In the genomic region with DNA sequence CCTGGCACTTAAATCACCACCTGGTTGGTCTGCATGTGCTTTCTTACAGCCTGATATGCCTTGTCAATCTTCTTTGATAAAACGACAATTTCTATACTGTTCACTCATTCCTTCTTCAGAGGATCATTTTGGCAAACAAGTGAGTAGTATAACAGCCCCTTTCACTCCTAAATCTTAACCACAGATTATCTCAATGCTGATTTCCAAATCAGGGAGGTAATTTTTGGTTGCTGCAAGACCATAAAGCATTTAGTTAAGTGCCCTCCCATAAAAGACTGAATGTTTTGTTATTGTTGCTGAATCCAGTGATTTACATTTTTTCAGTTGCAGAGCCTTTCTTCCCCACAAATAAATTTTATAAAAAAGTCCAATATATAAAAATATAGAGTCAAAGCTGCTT, we compare ENCODE assay signal across 32 cellular contexts.
"Had no signal": no experiment of that assay in that cellular context is flagged by ENCODE, and none has a peak within 500 bp of the region (broad histone marks: within the 10 kb centered on the region; RNA-seq: fewer than 3 reads in every experiment).

No MANE protein-coding gene starts in this region.

- H3K4me1 ChIP-seq: ascending aorta, breast epithelium had no signal

- H3K4me3 Mint-ChIP-seq: activated CD4-positive, alpha-beta T cell treated with anti-CD3 and anti-CD28 coated beads, Interleukin-2, amount 10 ng/mL, durations not matched to agents 24 days and 14 days; activated CD8-positive, alpha-beta T cell treated with anti-CD3 and anti-CD28 coated beads for 36 hours; activated naive CD8-positive, alpha-beta T cell treated with anti-CD3 and anti-CD28 coated beads for 36 hours; activated T-cell treated with anti-CD3 and anti-CD28 coated beads, Interleukin-2, amount 50 U/mL, for 72 hours; activated T-helper 17 cell treated with anti-CD3 and anti-CD28 coated beads, Interleukin-2, amount 50 U/mL, for 72 hours had no signal

- H3K27ac Mint-ChIP-seq: activated CD4-positive, alpha-beta T cell treated with anti-CD3 and anti-CD28 coated beads, Interleukin-2, amount 10 ng/mL, durations not matched to agents 24 days and 14 days; activated CD8-positive, alpha-beta T cell treated with anti-CD3 and anti-CD28 coated beads for 36 hours; activated naive CD8-positive, alpha-beta T cell treated with anti-CD3 and anti-CD28 coated beads for 36 hours; activated T-cell treated with anti-CD3 and anti-CD28 coated beads, Interleukin-2, amount 50 U/mL, for 72 hours; activated T-helper 17 cell treated with anti-CD3 and anti-CD28 coated beads, Interleukin-2, amount 50 U/mL, for 72 hours had no signal

- H3K27ac ChIP-seq: ascending aorta, body of pancreas, breast epithelium, PC-9, WERI-Rb-1 had no signal

- H3K36me3 ChIP-seq: ascending aorta, breast epithelium, MG63, WERI-Rb-1 had no signal

- H3K27me3 ChIP-seq: ascending aorta, body of pancreas, breast epithelium, MG63 had no signal

- ATAC-seq: activated CD8-positive, alpha-beta T cell treated with anti-CD3 and anti-CD28 coated beads for 36 hours; activated T-cell treated with anti-CD3 and anti-CD28 coated beads, Interleukin-2, amount 50 U/mL, for 72 hours; activated T-helper 17 cell treated with anti-CD3 and anti-CD28 coated beads, Interleukin-2, amount 50 U/mL, for 72 hours; body of pancreas had no signal

- DNase-seq: activated CD4-positive, alpha-beta T cell treated with anti-CD3 and anti-CD28 coated beads, Interleukin-2, amount 10 ng/mL, durations not matched to agents 24 days and 14 days; activated CD4-positive, alpha-beta T cell treated with anti-CD3 and anti-CD28 coated beads, Interleukin-2, amount 50 U/mL, for 4 hours; activated CD4-positive, CD25-positive, alpha-beta regulatory T cell; activated CD8-positive, alpha-beta T cell treated with anti-CD3 and anti-CD28 coated beads for 36 hours; activated effector memory CD4-positive, alpha-beta T cell treated with anti-CD3 and anti-CD28 coated beads, Interleukin-2, amount 50 U/mL, for 16 hours; activated naive CD4-positive, alpha-beta T cell; activated naive CD4-positive, alpha-beta T cell treated with anti-CD3 and anti-CD28 coated beads, Interleukin-2, amount 50 U/mL, for 16 hours; activated naive CD8-positive, alpha-beta T cell treated with anti-CD3 and anti-CD28 coated beads for 36 hours; activated T-cell treated with anti-CD3 and anti-CD28 coated beads, Interleukin-2, amount 50 U/mL, for 1 hour; activated T-cell treated with anti-CD3 and anti-CD28 coated beads, Interleukin-2, amount 50 U/mL, for 72 hours; amygdala; body of pancreas; Kasumi-1; MG63; NCI-H1048; NCI-H1436 treated with DMSO at 0.1 percent for 48 hours; NCI-H1694 treated with DMSO at 0.1 percent for 48 hours; NCI-H2029; NCI-H510A; NCI-H526; NCI-H748 treated with DMSO at 0.1 percent for 48 hours; NK-92 treated with Interleukin-12 subunit alpha and Interleukin-12 subunit beta, amount 100 ng/mL, for 24 hours; PC-9; Right ventricle myocardium superior; SW 1271; T-helper 1 cell; T-helper 2 cell; T-helper 9 cell; WERI-Rb-1 had no signal

- H3K4me1 Mint-ChIP-seq: activated CD4-positive, alpha-beta T cell treated with anti-CD3 and anti-CD28 coated beads, Interleukin-2, amount 10 ng/mL, durations not matched to agents 24 days and 14 days; activated naive CD8-positive, alpha-beta T cell treated with anti-CD3 and anti-CD28 coated beads for 36 hours; activated T-helper 17 cell treated with anti-CD3 and anti-CD28 coated beads, Interleukin-2, amount 50 U/mL, for 72 hours had no signal

- H3K4me2 ChIP-seq: PC-9 had no signal

- H3K9me3 ChIP-seq: ascending aorta, body of pancreas, breast epithelium, MG63 had no signal

- H3K4me3 ChIP-seq: ascending aorta, body of pancreas, breast epithelium, MG63, PC-9 had no signal

- H3K27me3 Mint-ChIP-seq: activated CD4-positive, alpha-beta T cell treated with anti-CD3 and anti-CD28 coated beads, Interleukin-2, amount 10 ng/mL, durations not matched to agents 24 days and 14 days; activated CD8-positive, alpha-beta T cell treated with anti-CD3 and anti-CD28 coated beads for 36 hours; activated naive CD8-positive, alpha-beta T cell treated with anti-CD3 and anti-CD28 coated beads for 36 hours; activated T-helper 17 cell treated with anti-CD3 and anti-CD28 coated beads, Interleukin-2, amount 50 U/mL, for 72 hours had no signal

- H2AFZ ChIP-seq: PC-9 had no signal

- H3K9me3 Mint-ChIP-seq: activated CD4-positive, alpha-beta T cell treated with anti-CD3 and anti-CD28 coated beads, Interleukin-2, amount 10 ng/mL, durations not matched to agents 24 days and 14 days; activated CD8-positive, alpha-beta T cell treated with anti-CD3 and anti-CD28 coated beads for 36 hours; activated naive CD8-positive, alpha-beta T cell treated with anti-CD3 and anti-CD28 coated beads for 36 hours; activated T-cell treated with anti-CD3 and anti-CD28 coated beads, Interleukin-2, amount 50 U/mL, for 72 hours; activated T-helper 17 cell treated with anti-CD3 and anti-CD28 coated beads, Interleukin-2, amount 50 U/mL, for 72 hours had no signal
